In genomic region chr7:18770154-18770807, GRCh38 we compare ENCODE assay signal across 14 cellular contexts.
DNase-seq lines count a peak whose midpoint lies in the region; FAIRE-seq and TF ChIP-seq lines count a peak whose summit lies in the region.
"Had no signal": no experiment of that assay in that cellular context is flagged by ENCODE, and none has a peak within 500 bp of the region (broad histone marks: within the 10 kb centered on the region; RNA-seq: fewer than 3 reads in every experiment).

No MANE protein-coding gene starts in this region.

- H3K36me3 ChIP-seq in endodermal cell (ENCODE audit: control insufficient read depth, insufficient read depth, low read length), result no peaks in the 10 kb centered on the region

- no peak for TF ChIP-seq CTCF in endodermal cell (conservative IDR thresholded peaks at IDR 0.05)
- no peak for TF ChIP-seq CTCF in mesothelial cell of epicardium (IDR thresholded peaks at IDR 0.05; ENCODE audit: unreplicated experiment)

- no peaks in the 10 kb centered on the region for H3K36me3 Mint-ChIP-seq in endodermal cell (ENCODE audit: low read depth)
- no peaks in the 10 kb centered on the region for H3K36me3 Mint-ChIP-seq in mesothelial cell of epicardium
- no peaks in the 10 kb centered on the region for H3K36me3 Mint-ChIP-seq in activated naive CD4-positive, alpha-beta T cell treated with anti-CD3 and anti-CD28 coated beads, Interleukin-2, amount 10 ng/mL, durations not matched to agents 7 days and 5 days

- no peak for FAIRE-seq in GM12891 (lab: Jason Lieb, UNC)

- H3K27me3 Mint-ChIP-seq in endodermal cell (ENCODE audit: insufficient read depth), result no peaks in the 10 kb centered on the region
- no peaks in the 10 kb centered on the region for H3K27me3 Mint-ChIP-seq in mesothelial cell of epicardium (ENCODE audit: low read depth)
- H3K27me3 Mint-ChIP-seq in activated naive CD4-positive, alpha-beta T cell treated with anti-CD3 and anti-CD28 coated beads, Interleukin-2, amount 10 ng/mL, durations not matched to agents 7 days and 5 days, result no peaks in the 10 kb centered on the region
- H3K27me3 Mint-ChIP-seq: naive B cell had no signal

- H3K4me3 Mint-ChIP-seq in endodermal cell, result no peak overlapping the region
- H3K4me3 Mint-ChIP-seq in mesothelial cell of epicardium, result no peak overlapping the region
- H3K4me3 Mint-ChIP-seq in activated naive CD4-positive, alpha-beta T cell treated with anti-CD3 and anti-CD28 coated beads, Interleukin-2, amount 10 ng/mL, durations not matched to agents 7 days and 5 days, result no peak overlapping the region
- H3K4me3 Mint-ChIP-seq: CD14-positive monocyte, immature natural killer cell, naive B cell had no signal

- CTCF ChIA-PET in activated naive CD4-positive, alpha-beta T cell treated with anti-CD3 and anti-CD28 coated beads, Interleukin-2, amount 10 ng/mL, durations not matched to agents 7 days and 5 days (lab: Charles Lee), result no interaction called here

- peak overlapping the region; percentile 20 for H3K4me3 ChIP-seq in endodermal cell (ENCODE audit: low read length)

- H3K4me1 Mint-ChIP-seq in endodermal cell, result peaks cover 45% of the 10 kb centered on the region
- peaks cover 23% of the 10 kb centered on the region for H3K4me1 Mint-ChIP-seq in mesothelial cell of epicardium
- no peaks in the 10 kb centered on the region for H3K4me1 Mint-ChIP-seq in activated naive CD4-positive, alpha-beta T cell treated with anti-CD3 and anti-CD28 coated beads, Interleukin-2, amount 10 ng/mL, durations not matched to agents 7 days and 5 days
- H3K4me1 Mint-ChIP-seq: CD14-positive monocyte, immature natural killer cell, naive B cell had no signal

- 77 to 90% methylated on average over 5 to 7 of the region's 7 CpGs for WGBS in endodermal cell (ENCODE audit: insufficient coverage in 1 of 2, insufficient read length in 1 of 2), 2 experiments

- H3K27ac ChIP-seq in endodermal cell (ENCODE audit: low read depth, low read length), result no peak overlapping the region

- H3K9me3 ChIP-seq in endodermal cell (ENCODE audit: control insufficient read depth, low read length), result no peaks in the 10 kb centered on the region

- DNase-seq in AG20443 (ENCODE audit: low spot score) (peak; percentile 59), NCI-H226 (peak; percentile 75), endodermal cell (no peak), mesothelial cell of epicardium (ENCODE audit: low spot score in 2 of 2, unreplicated experiment in 2 of 2) (no peak), GM12891 (ENCODE audit: insufficient read length, low spot score) (no peak), middle frontal gyrus (ENCODE audit: extremely low spot score, low spot score) (no peak), H4 (ENCODE audit: low spot score) (no peak)
- no peak for DNase-seq in activated naive CD4-positive, alpha-beta T cell treated with anti-CD3 and anti-CD28 coated beads, Interleukin-2, amount 10 ng/mL, durations not matched to agents 7 days and 5 days
- DNase-seq: activated T-cell treated with anti-CD3 and anti-CD28 coated beads, Interleukin-2, amount 50 U/mL, for 1 hour; immature natural killer cell; naive B cell; NCI-H510A; SHP77 had no signal

- TF ChIP-seq POLR2A in GM12891 (IDR thresholded peaks at IDR 0.05; ENCODE audit: low read depth, low read length), result no peak

- no peaks in the 10 kb centered on the region for H3K27me3 ChIP-seq in endodermal cell (ENCODE audit: control insufficient read depth, insufficient read depth, low read length, poor library complexity, severe bottlenecking)

- H3K9me3 Mint-ChIP-seq in endodermal cell (no peaks in the 10 kb centered on the region), mesothelial cell of epicardium (no peaks in the 10 kb centered on the region)
- no peaks in the 10 kb centered on the region for H3K9me3 Mint-ChIP-seq in activated naive CD4-positive, alpha-beta T cell treated with anti-CD3 and anti-CD28 coated beads, Interleukin-2, amount 10 ng/mL, durations not matched to agents 7 days and 5 days
- H3K9me3 Mint-ChIP-seq: naive B cell had no signal

- H3K9ac ChIP-seq in endodermal cell (ENCODE audit: extremely low read depth, low read length, poor library complexity, severe bottlenecking), result no peak overlapping the region

- peaks cover 19% of the 10 kb centered on the region for H3K4me1 ChIP-seq in endodermal cell (ENCODE audit: control insufficient read depth, insufficient read depth, low read length)

- H3K27ac Mint-ChIP-seq in endodermal cell (peak overlapping the region; percentile 7), mesothelial cell of epicardium (peak overlapping the region; percentile 50)
- no peak overlapping the region for H3K27ac Mint-ChIP-seq in activated naive CD4-positive, alpha-beta T cell treated with anti-CD3 and anti-CD28 coated beads, Interleukin-2, amount 10 ng/mL, durations not matched to agents 7 days and 5 days
- H3K27ac Mint-ChIP-seq: CD14-positive monocyte, immature natural killer cell, naive B cell had no signal

TF ChIP-seq in GM12891, 5 proteins besides CTCF, POLR2A, EP300 and RAD21:
- no peak for TF ChIP-seq PAX5 (IDR thresholded peaks at IDR 0.05; ENCODE audit: insufficient read depth, low read length, severe bottlenecking)
- no peak for TF ChIP-seq TAF1 (IDR thresholded peaks at IDR 0.05; ENCODE audit: low read depth, low read length)
- no peak for TF ChIP-seq POLR2AphosphoS5 (IDR thresholded peaks at IDR 0.05; ENCODE audit: low read depth, low read length)
- no peak for TF ChIP-seq POU2F2 (IDR thresholded peaks at IDR 0.05; ENCODE audit: low read depth, low read length)
- no peak for TF ChIP-seq SPI1 (IDR thresholded peaks at IDR 0.05; ENCODE audit: low read depth, low read length)

Comparison
In these comparisons a context has a peak if more than half of its experiments do, and no peak if none do; other contexts are left out.
1. DNase-seq: peak in AG20443 (single experiment) and NCI-H226 (single experiment); none in endodermal cell (single experiment), mesothelial cell of epicardium (0 of 2), GM12891 (single experiment), activated naive CD4-positive, alpha-beta T cell treated with anti-CD3 and anti-CD28 coated beads, Interleukin-2, amount 10 ng/mL, durations not matched to agents 7 days and 5 days (single experiment), middle frontal gyrus (single experiment) and H4 (single experiment).